26 cellular contexts compared by ENCODE assay signal in genomic region chr13:60435762-60436374, GRCh38. TPM values are rescaled to one million over a fixed set of nuclear protein-coding genes. Genes with fewer than 3 reads are reported as not detected.
A peak's percentile ranks its signal among the peaks of the same experiment; 100 is the strongest.
DNase-seq lines count a peak whose midpoint lies in the region; ATAC-seq, FAIRE-seq and TF ChIP-seq lines count a peak whose summit lies in the region.
"Had no signal": no experiment of that assay in that cellular context is flagged by ENCODE, and none has a peak within 500 bp of the region (broad histone marks: within the 10 kb centered on the region; RNA-seq: fewer than 3 reads in every experiment).

No MANE protein-coding gene starts in this region.

- TF ChIP-seq POLR2A in GM12878 (IDR thresholded peaks at IDR 0.05; ENCODE audit: low read depth, low read length) = no peak

- BruUV-seq in GM12878 (replicated peaks; lab: Mats Ljungman, UMichigan) = no TSS peak

- TF ChIP-seq RAD21 in GM12878 (IDR thresholded peaks at IDR 0.05; ENCODE audit: insufficient read depth, low read depth, low read length) = no peak

- CTCF ChIA-PET in CD8-positive, alpha-beta memory T cell (lab: Charles Lee) = no interaction called here
- CTCF ChIA-PET in GM12878 (lab: Yijun Ruan, JAX) = no interaction called here

- no peak overlapping the region for H3K27ac ChIP-seq in CD8-positive, alpha-beta memory T cell (ENCODE audit: low read depth, low read length)
- H3K27ac ChIP-seq in GM12878 (ENCODE audit: control insufficient read depth, insufficient read depth) = no peak overlapping the region
- H3K27ac ChIP-seq: adrenal gland, lower lobe of right lung, tibial nerve had no signal

- SMC1A ChIA-PET in GM12878 (lab: Charles Lee; ENCODE audit: uncharacterized antibody, unreplicated experiment) = no interaction called here

- H3K36me3 Mint-ChIP-seq in CD8-positive, alpha-beta memory T cell = peaks cover 0 to 1% (median 0%) of the 10 kb centered on the region in 3 donors
- peaks cover 14% of the 10 kb centered on the region for H3K36me3 Mint-ChIP-seq in mesothelial cell of epicardium
- H3K36me3 Mint-ChIP-seq: stimulated activated memory B cell treated with anti-CD40 and anti-IgM and Interleukin-4, amounts not matched to agents 10 μg/mL and 1 μg/mL and 100 μg/mL, for 72 hours had no signal

- in situ Hi-C loops in GM12878 (cut with MboI) = loop anchor here (10.0 kb wide), 1 partner anchor 1041 kb away; no protein-coding TSS in a partner anchor

- no peak overlapping the region for H3K9ac ChIP-seq in GM12878 (ENCODE audit: control insufficient read depth, insufficient read depth, low read length)

- peaks cover 27 to 36% (median 29%) of the 10 kb centered on the region in 3 donors for H3K4me1 Mint-ChIP-seq in CD8-positive, alpha-beta memory T cell
- H3K4me1 Mint-ChIP-seq in mesothelial cell of epicardium = peaks cover 2% of the 10 kb centered on the region

- H3K4me2 ChIP-seq in GM12878 (ENCODE audit: control insufficient read depth, insufficient read depth) = no peak overlapping the region

- no peaks in the 10 kb centered on the region for H3K36me3 ChIP-seq in CD8-positive, alpha-beta memory T cell (ENCODE audit: insufficient read depth, low read length)
- H3K36me3 ChIP-seq in GM12878 (ENCODE audit: control insufficient read depth in 2 of 2, insufficient read depth in 2 of 2, low read length in 1 of 2) = no peaks in the 10 kb centered on the region
- H3K36me3 ChIP-seq: adrenal gland, lower lobe of right lung, tibial nerve had no signal

- ATAC-seq in GM18858 (IDR thresholded peaks at IDR 0.05; ENCODE audit: unreplicated experiment) (peak; percentile 34), HG02798 (IDR thresholded peaks at IDR 0.05; ENCODE audit: poor library complexity, unreplicated experiment) (peak; percentile 39), GM12878 (peak; percentile 73), GM21529 (IDR thresholded peaks at IDR 0.05; ENCODE audit: unreplicated experiment) (no peak), GM21723 (IDR thresholded peaks at IDR 0.05; ENCODE audit: unreplicated experiment) (no peak)
- ATAC-seq: activated CD8-positive, alpha-beta memory T cell treated with anti-CD3 and anti-CD28 coated beads, Interleukin-2, amount 10 ng/mL, durations not matched to agents 7 days and 5 days; lower lobe of right lung; sciatic nerve; SK-N-SH treated with all-trans-retinoic acid at 6 μM for 48 hours; stimulated activated memory B cell treated with anti-CD40 and anti-IgM and Interleukin-4, amounts not matched to agents 10 μg/mL and 1 μg/mL and 100 μg/mL, for 72 hours had no signal

- no peak overlapping the region for H3K4me3 ChIP-seq in CD8-positive, alpha-beta memory T cell (ENCODE audit: low read length)
- no peak overlapping the region for H3K4me3 ChIP-seq in GM12878
- H3K4me3 ChIP-seq: adrenal gland, lower lobe of right lung, tibial nerve had no signal

- peak overlapping the region in 2 of 7 donors; percentile 6 to 15 for H3K4me3 Mint-ChIP-seq in CD8-positive, alpha-beta memory T cell
- no peak overlapping the region for H3K4me3 Mint-ChIP-seq in mesothelial cell of epicardium
- H3K4me3 Mint-ChIP-seq: activated CD8-positive, alpha-beta memory T cell treated with anti-CD3 and anti-CD28 coated beads, Interleukin-2, amount 10 ng/mL, durations not matched to agents 7 days and 5 days; stimulated activated memory B cell treated with anti-CD40 and anti-IgM and Interleukin-4, amounts not matched to agents 10 μg/mL and 1 μg/mL and 100 μg/mL, for 72 hours had no signal

- no peak overlapping the region for H2AFZ ChIP-seq in GM12878 (ENCODE audit: control insufficient read depth, low read depth, low read length)

- H3K27me3 Mint-ChIP-seq in CD8-positive, alpha-beta memory T cell = peaks cover 0 to 1% of the 10 kb centered on the region in 2 donors
- H3K27me3 Mint-ChIP-seq in mesothelial cell of epicardium (ENCODE audit: low read depth) = no peaks in the 10 kb centered on the region
- H3K27me3 Mint-ChIP-seq: activated CD8-positive, alpha-beta memory T cell treated with anti-CD3 and anti-CD28 coated beads, Interleukin-2, amount 10 ng/mL, durations not matched to agents 7 days and 5 days; stimulated activated memory B cell treated with anti-CD40 and anti-IgM and Interleukin-4, amounts not matched to agents 10 μg/mL and 1 μg/mL and 100 μg/mL, for 72 hours had no signal

- RAD21 ChIA-PET in GM12878 (lab: Charles Lee; ENCODE audit: unreplicated experiment) = no interaction called here

- FAIRE-seq in GM12878 (lab: Jason Lieb, UNC) = no peak
- FAIRE-seq: bronchial epithelial cell, islet of Langerhans had no signal

- DNase-seq in CD8-positive, alpha-beta memory T cell = peak in 1 of 5 donors; percentile 24
- DNase-seq in GM12878 (ENCODE audit: low read depth, low spot score) (no peak), mesothelial cell of epicardium (ENCODE audit: low spot score in 2 of 2, unreplicated experiment in 2 of 2) (no peak)
- DNase-seq in activated CD8-positive, alpha-beta memory T cell treated with anti-CD3 and anti-CD28 coated beads, Interleukin-2, amount 50 U/mL, for 48 hours = no peak
- DNase-seq: activated CD4-positive, CD25-positive, alpha-beta regulatory T cell treated with anti-CD3 and anti-CD28 coated beads, Interleukin-2, amount 50 U/mL, for 72 hours; activated CD8-positive, alpha-beta memory T cell treated with anti-CD3 and anti-CD28 coated beads, Interleukin-2, amount 10 ng/mL, durations not matched to agents 7 days and 5 days; activated effector memory CD4-positive, alpha-beta T cell treated with anti-CD3 and anti-CD28 coated beads, Interleukin-2, amount 50 U/mL, for 16 hours; adrenal gland; Caco-2; Karpas-422; lower lobe of right lung; NCI-H1048; NCI-H1930; NCI-H446; NK-92 treated with Interleukin-12 subunit alpha and Interleukin-12 subunit beta, amount 100 ng/mL, for 24 hours; T1000 had no signal

- no peaks in the 10 kb centered on the region for H3K9me3 ChIP-seq in CD8-positive, alpha-beta memory T cell (ENCODE audit: low read length)
- H3K9me3 ChIP-seq in GM12878 (replicated peaks; ENCODE audit: control insufficient read depth, insufficient read depth, low read length) = peaks cover 2% of the 10 kb centered on the region; the same call in 1 of the 3 replicates
- H3K9me3 ChIP-seq: adrenal gland, Caco-2, lower lobe of right lung had no signal

- H3K27ac Mint-ChIP-seq in CD8-positive, alpha-beta memory T cell = peak overlapping the region in 6 of 8 donors; percentile 11 to 87 (median 27)
- no peak overlapping the region for H3K27ac Mint-ChIP-seq in mesothelial cell of epicardium
- H3K27ac Mint-ChIP-seq: activated CD8-positive, alpha-beta memory T cell treated with anti-CD3 and anti-CD28 coated beads, Interleukin-2, amount 10 ng/mL, durations not matched to agents 7 days and 5 days; stimulated activated memory B cell treated with anti-CD40 and anti-IgM and Interleukin-4, amounts not matched to agents 10 μg/mL and 1 μg/mL and 100 μg/mL, for 72 hours had no signal

- 27% methylated on average over 2 of the region's 2 CpGs for WGBS in GM12878 (ENCODE audit: insufficient coverage, insufficient replicate concordance, low lambda C conversion rate, missing lambda C conversion rate)

- TF ChIP-seq CTCF in GM12878 (IDR thresholded peaks at IDR 0.05 in 2 of 3, conservative IDR thresholded peaks at IDR 0.05 in 1 of 3; ENCODE audit: control insufficient read depth in 2 of 3, extremely low read depth in 1 of 3, insufficient read depth in 1 of 3, low read depth in 3 of 3, low read length in 3 of 3) (no peak), mesothelial cell of epicardium (IDR thresholded peaks at IDR 0.05; ENCODE audit: unreplicated experiment) (no peak)

- H3K4me1 ChIP-seq in CD8-positive, alpha-beta memory T cell (ENCODE audit: insufficient read depth, low read length) = no peaks in the 10 kb centered on the region
- H3K4me1 ChIP-seq in GM12878 (ENCODE audit: control insufficient read depth, insufficient read depth, low read length) = no peaks in the 10 kb centered on the region
- H3K4me1 ChIP-seq: adrenal gland, Caco-2, lower lobe of right lung had no signal

- no peaks in the 10 kb centered on the region for H3K27me3 ChIP-seq in CD8-positive, alpha-beta memory T cell (ENCODE audit: insufficient read depth, low read length, poor library complexity, severe bottlenecking)
- H3K27me3 ChIP-seq in GM12878 (replicated peaks in 1 of 2; ENCODE audit: control insufficient read depth in 2 of 2, insufficient read depth in 2 of 2, low read length in 1 of 2) = no peaks in the 10 kb centered on the region
- H3K27me3 ChIP-seq: adrenal gland, tibial nerve had no signal

- no peak for TF ChIP-seq EP300 in GM12878 (IDR thresholded peaks at IDR 0.05; ENCODE audit: borderline replicate concordance in 1 of 2, control insufficient read depth in 1 of 2, low read depth in 2 of 2, low read length in 2 of 2)

- peaks cover 1% of the 10 kb centered on the region for H3K79me2 ChIP-seq in GM12878 (ENCODE audit: control insufficient read depth, insufficient read depth, low read length)

- intact Hi-C loops in GM12878 (cut with micrococcal nuclease; ENCODE audit: unreplicated experiment) = loop anchor here (10.0 kb wide), 1 partner anchor 661 kb away; no protein-coding TSS in a partner anchor

- no peaks in the 10 kb centered on the region for H4K20me1 ChIP-seq in GM12878 (ENCODE audit: control insufficient read depth, insufficient read depth)

- POLR2A ChIA-PET in CD8-positive, alpha-beta memory T cell (lab: Charles Lee) = interaction anchor here (0.7 kb wide), 1 partner anchor 9 kb away, joined by 4 read pairs; no protein-coding TSS in a partner anchor
- POLR2A ChIA-PET in GM12878 (lab: Charles Lee) = interaction anchor here (0.6 kb wide), 1 partner anchor 659 kb away, joined by 4 read pairs; no protein-coding TSS in a partner anchor

- H3K9me3 Mint-ChIP-seq in CD8-positive, alpha-beta memory T cell = peaks cover 0 to 2% (median 0%) of the 10 kb centered on the region in 5 donors
- H3K9me3 Mint-ChIP-seq in mesothelial cell of epicardium = peaks cover 26% of the 10 kb centered on the region

RNA-seq across cellular contexts. Expression of gene TDRD3, which starts 38.8 kb away (rescaled TPM):
- 10 to 100 TPM; 21.2 to 22.7 TPM for total RNA-seq in CD8-positive, alpha-beta memory T cell
- polyA plus RNA-seq in CD8-positive, alpha-beta memory T cell = 8.7 TPM
- 81.3 and 84.6 TPM in 2 replicates for total RNA-seq in GM12878 (2013; cell fraction: nucleolus; rRNA removed)
- total RNA-seq in GM12878 (2014; rRNA removed) (16.5 and 21.0 TPM in 2 replicates), GM12878 (2014; rRNA removed; fragmentation: Illumina TruSeq; extraction: Trizol) (27.9 and 29.6 TPM in 2 replicates), GM12878 (2021) (24.3 and 24.9 TPM in 2 replicates), mesothelial cell of epicardium (47.6 to 50.8 TPM (median 50.6 TPM) in 3 replicates)
- 5.7 TPM for polyA plus RNA-seq in GM12878 (2011; ENCODE audit: low read depth)
- polyA plus RNA-seq in GM12878 (2011; rRNA removed) (19.6 and 34.9 TPM in 2 replicates), GM12878 (2014; fragmentation: Illumina TruSeq; extraction: Trizol) (22.7 and 25.2 TPM in 2 replicates), GM12878 (2014; fragmentation: Nextera tagmentation; extraction: Ambion mirVana) (1 to 10 TPM; 8.4 to 9.5 TPM), GM12878 (2014; rRNA removed) (12.2 and 15.0 TPM in 2 replicates), GM12878 (2016; fragmentation: Nextera tagmentation; extraction: Ambion mirVana) (10 to 100 TPM; 10.5 to 12.0 TPM)
- polyA plus RNA-seq in GM12878 (2011; cell fraction: cytosol; rRNA removed) = 5.0 and 5.3 TPM in 2 replicates
- polyA plus RNA-seq in GM12878 (2011; cell fraction: nucleus; rRNA removed) = 11.5 and 12.5 TPM in 2 replicates
- 9.8 and 12.6 TPM in 2 replicates for polyA plus RNA-seq in GM12878 (2012)
- polyA minus RNA-seq in GM12878 (2011; rRNA and poly(A)+ RNA removed) = 30.8 and 40.7 TPM in 2 replicates
- polyA minus RNA-seq in GM12878 (2011; cell fraction: cytosol; rRNA and poly(A)+ RNA removed) = 11.5 and 16.9 TPM in 2 replicates
- polyA minus RNA-seq in GM12878 (2011; cell fraction: nucleus; rRNA and poly(A)+ RNA removed) = 31.4 and 43.9 TPM in 2 replicates

Comparison
In these comparisons a context has a peak if more than half of its experiments do, and no peak if none do; other contexts are left out.
1. ATAC-seq: peak in GM18858 (single experiment), HG02798 (single experiment) and GM12878 (single experiment); none in GM21529 (single experiment) and GM21723 (single experiment).